16 cellular contexts compared by ENCODE assay signal in genomic region chr21:46289655-46290178, GRCh38. TPM values are rescaled to one million over a fixed set of nuclear protein-coding genes. Genes with fewer than 3 reads are reported as not detected.
DNase-seq lines count a peak whose midpoint lies in the region; ATAC-seq and TF ChIP-seq lines count a peak whose summit lies in the region.
"Had no signal": no experiment of that assay in that cellular context is flagged by ENCODE, and none has a peak within 500 bp of the region (broad histone marks: within the 10 kb centered on the region; RNA-seq: fewer than 3 reads in every experiment).

No MANE protein-coding gene starts in this region.

- H2AFZ ChIP-seq in IMR-90 (replicated peaks; ENCODE audit: low read length, poor library complexity): no peak overlapping the region
- no peak overlapping the region for H2AFZ ChIP-seq in mesenchymal stem cell (ENCODE audit: low read depth, low read length)
- H2AFZ ChIP-seq: PC-9 had no signal

- POLR2A ChIA-PET in IMR-90 (lab: Charles Lee; ENCODE audit: unreplicated experiment) (no interaction called here), WTC11 (lab: Charles Lee) (no interaction called here)

- CTCF ChIA-PET in IMR-90 (lab: Yijun Ruan, JAX) (no interaction called here), WTC11 (lab: Charles Lee) (no interaction called here)

- no peak overlapping the region for H2BK5ac ChIP-seq in IMR-90 (ENCODE audit: low read depth, low read length, poor library complexity, severe bottlenecking)
- H2BK5ac ChIP-seq in mesenchymal stem cell (ENCODE audit: low read depth, low read length, poor library complexity, severe bottlenecking): no peak overlapping the region

- no peak overlapping the region for H3K56ac ChIP-seq in IMR-90 (ENCODE audit: extremely low read depth, insufficient read depth, low read length)

- H4K91ac ChIP-seq in IMR-90 (ENCODE audit: insufficient read depth, low read depth, low read length) (no peak overlapping the region), mesenchymal stem cell (ENCODE audit: low read length) (no peak overlapping the region)

- H3K27me3 Mint-ChIP-seq in WTC11 (ENCODE audit: low read depth) (no peaks in the 10 kb centered on the region), neural crest cell (ENCODE audit: low read depth) (no peaks in the 10 kb centered on the region)

- H2BK20ac ChIP-seq in IMR-90 (ENCODE audit: low read depth, low read length): no peak overlapping the region

- intact Hi-C loops in IMR-90 (cut with micrococcal nuclease): loop anchor here (5.0 kb wide), 1 partner anchor 317 kb away; no protein-coding TSS in a partner anchor

- TF ChIP-seq CTCF in DOHH2 (IDR thresholded peaks at IDR 0.05; ENCODE audit: low read depth, low read length, poor library complexity, severe bottlenecking) (no peak), IMR-90 (conservative IDR thresholded peaks at IDR 0.05; ENCODE audit: low read depth, low read length) (no peak), WTC11 (IDR thresholded peaks at IDR 0.05) (no peak), neural crest cell (conservative IDR thresholded peaks at IDR 0.05) (no peak)

- H3K18ac ChIP-seq in IMR-90 (ENCODE audit: low read depth, low read length): no peak overlapping the region
- H3K18ac ChIP-seq in mesenchymal stem cell (ENCODE audit: low read depth in 1 of 2, low read length in 2 of 2): no peak overlapping the region

- H2BK15ac ChIP-seq in IMR-90 (ENCODE audit: low read depth, low read length) (no peak overlapping the region), mesenchymal stem cell (ENCODE audit: low read depth, poor library complexity, severe bottlenecking) (no peak overlapping the region)

- TF ChIP-seq RAD21 in IMR-90 (IDR thresholded peaks at IDR 0.05; ENCODE audit: low read length): no peak

- 38% methylated on average over 2 of the region's 6 CpGs; no CpG with 5 or more reads in 1 of the 2 experiments for WGBS in IMR-90 (ENCODE audit: extremely low coverage in 2 of 2, insufficient read length in 1 of 2), 2 experiments
- WGBS in mesenchymal stem cell: 78% methylated on average over 6 of the region's 6 CpGs

- H3K4me1 ChIP-seq in DOHH2 (ENCODE audit: control insufficient read depth, low read length) (peaks cover 30% of the 10 kb centered on the region), IMR-90 (ENCODE audit: control insufficient read depth, insufficient read depth, low read length) (peaks cover 6% of the 10 kb centered on the region), mesenchymal stem cell (ENCODE audit: control insufficient read depth, insufficient read depth, low read depth, low read length) (peaks cover 3% of the 10 kb centered on the region)

- H3K4me2 ChIP-seq in DOHH2 (ENCODE audit: low read length): peak overlapping the region; percentile 29; the same call in 1 of the 2 replicates
- H3K4me2 ChIP-seq in IMR-90 (ENCODE audit: low read depth, low read length): no peak overlapping the region
- H3K4me2 ChIP-seq in mesenchymal stem cell (ENCODE audit: low read length, poor library complexity, severe bottlenecking): no peak overlapping the region
- H3K4me2 ChIP-seq: PC-9 had no signal

- H3K4me3 Mint-ChIP-seq in WTC11 (no peak overlapping the region), neural crest cell (peak overlapping the region; percentile 25)
- H3K4me3 Mint-ChIP-seq: CD14-positive monocyte had no signal

- H3K27me3 ChIP-seq in DOHH2 (ENCODE audit: control insufficient read depth, low read length) (no peaks in the 10 kb centered on the region), IMR-90 (ENCODE audit: control insufficient read depth, insufficient read depth, low read length) (no peaks in the 10 kb centered on the region), mesenchymal stem cell (ENCODE audit: control insufficient read depth in 1 of 2, insufficient read depth in 1 of 2, low read length in 2 of 2) (no peaks in the 10 kb centered on the region)

- H3K4ac ChIP-seq in IMR-90 (ENCODE audit: low read depth, low read length): no peak overlapping the region
- peak overlapping the region in 1 of 2 experiments; percentile 49 for H3K4ac ChIP-seq in mesenchymal stem cell (ENCODE audit: low read depth in 1 of 2, low read length in 2 of 2)

- no peak overlapping the region for H2AK5ac ChIP-seq in IMR-90 (ENCODE audit: low read depth, low read length)
- no peak overlapping the region for H2AK5ac ChIP-seq in mesenchymal stem cell (ENCODE audit: low read length, severe bottlenecking)

- peaks cover 5% of the 10 kb centered on the region; the same call in 1 of the 2 replicates for H3F3A ChIP-seq in DOHH2 (ENCODE audit: control insufficient read depth, insufficient read depth)

- H3K9me3 Mint-ChIP-seq in WTC11: no peaks in the 10 kb centered on the region
- no peaks in the 10 kb centered on the region for H3K9me3 Mint-ChIP-seq in neural crest cell
- H3K9me3 Mint-ChIP-seq: H9 had no signal

- in situ Hi-C loops in IMR-90 (cut with MboI; ENCODE audit: low sequenced_read_pairs): no loop called here

- DNase-seq in IMR-90: no peak
- DNase-seq in WTC11 (ENCODE audit: low spot score): no peak
- DNase-seq in neural crest cell (ENCODE audit: low read depth, low spot score): no peak
- no peak for DNase-seq in activated CD4-positive, alpha-beta T cell treated with anti-CD3 and anti-CD28 coated beads, Interleukin-2, amount 50 U/mL, for 4 hours
- no peak for DNase-seq in mesenchymal stem cell
- DNase-seq: DMS 273 treated with DMSO at 0.1 percent for 48 hours, H9, NCI-H1436, NCI-H2029, NCI-H2171 treated with DMSO at 0.1 percent for 48 hours, NCI-H446 treated with DMSO at 0.1 percent for 48 hours, PC-9, T-helper 1 cell had no signal

- H3K79me1 ChIP-seq in IMR-90 (ENCODE audit: low read depth in 1 of 2, low read length in 2 of 2) (peaks cover 19 to 35% of the 10 kb centered on the region in 2 experiments), mesenchymal stem cell (replicated peaks; ENCODE audit: low read length, poor library complexity, severe bottlenecking) (peaks cover 13% of the 10 kb centered on the region)

- H3K36me3 ChIP-seq in DOHH2 (ENCODE audit: control insufficient read depth, low read length) (peaks cover 37% of the 10 kb centered on the region), IMR-90 (ENCODE audit: control insufficient read depth, insufficient read depth, low read length) (peaks cover 12% of the 10 kb centered on the region), mesenchymal stem cell (ENCODE audit: control insufficient read depth in 1 of 2, insufficient read depth in 2 of 2, low read depth in 1 of 2, low read length in 2 of 2) (peaks cover 10 to 24% of the 10 kb centered on the region in 2 experiments)

- H4K8ac ChIP-seq in IMR-90 (ENCODE audit: low read depth in 2 of 2, low read length in 2 of 2) (no peak overlapping the region), mesenchymal stem cell (ENCODE audit: low read length) (no peak overlapping the region)

- H3K4me3 ChIP-seq in DOHH2 (ENCODE audit: low read length) (no peak overlapping the region), IMR-90 (ENCODE audit: insufficient read depth, low read depth, low read length) (no peak overlapping the region), mesenchymal stem cell (ENCODE audit: insufficient read depth in 1 of 2, low read depth in 1 of 2, low read length in 2 of 2) (no peak overlapping the region)
- H3K4me3 ChIP-seq: PC-9 had no signal

- no peaks in the 10 kb centered on the region for H3K9me2 ChIP-seq in DOHH2 (replicated peaks; ENCODE audit: control insufficient read depth, low read length)

- peak overlapping the region; percentile 43 for H3K27ac Mint-ChIP-seq in WTC11
- H3K27ac Mint-ChIP-seq in neural crest cell (ENCODE audit: unreplicated experiment): no peak overlapping the region

- H3K27ac ChIP-seq in DOHH2 (ENCODE audit: low read depth, low read length) (no peak overlapping the region), IMR-90 (ENCODE audit: insufficient read depth, low read length) (no peak overlapping the region), mesenchymal stem cell (ENCODE audit: low read length, poor library complexity, severe bottlenecking) (no peak overlapping the region)
- H3K27ac ChIP-seq: PC-9 had no signal

- no TSS peak for BruUV-seq in IMR-90 (replicated peaks; lab: Mats Ljungman, UMichigan)

- H3K9me1 ChIP-seq in IMR-90 (ENCODE audit: insufficient read depth, low read length): peaks cover 3% of the 10 kb centered on the region; the same call in 1 of the 2 replicates

- H3K36me3 Mint-ChIP-seq in WTC11 (peaks cover 19% of the 10 kb centered on the region), neural crest cell (ENCODE audit: low read depth) (peaks cover 20% of the 10 kb centered on the region)

- H3K14ac ChIP-seq in IMR-90 (replicated peaks; ENCODE audit: low read depth, low read length) (no peak overlapping the region), mesenchymal stem cell (ENCODE audit: low read length in 2 of 2) (peak overlapping the region in 1 of 2 experiments; percentile 41)

- ATAC-seq in IMR-90 (ENCODE audit: low read depth) (no peak), WTC11 (no peak), HG03175 (IDR thresholded peaks at IDR 0.05; ENCODE audit: unreplicated experiment) (no peak)

- H2AK9ac ChIP-seq in IMR-90 (replicated peaks; ENCODE audit: low read depth, low read length, poor library complexity): no peak overlapping the region

- H2BK120ac ChIP-seq in IMR-90 (ENCODE audit: low read depth, low read length) (no peak overlapping the region), mesenchymal stem cell (ENCODE audit: low read depth, low read length) (no peak overlapping the region)

- H3K23ac ChIP-seq in IMR-90 (ENCODE audit: low read depth, low read length) (peak overlapping the region; percentile 1; the same call in 1 of the 2 replicates), mesenchymal stem cell (ENCODE audit: low read length in 2 of 2) (peak overlapping the region in 1 of 2 experiments; percentile 96)

- dilution Hi-C loops in IMR-90 (cut with HindIII; ENCODE audit: low sequenced_read_pairs, unreplicated experiment): no loop called here

- H3K9ac ChIP-seq in IMR-90 (ENCODE audit: low read depth, low read length): no peak overlapping the region
- no peak overlapping the region for H3K9ac ChIP-seq in mesenchymal stem cell (ENCODE audit: low read length)

- H4K20me1 ChIP-seq in DOHH2 (ENCODE audit: control insufficient read depth, insufficient read depth, low read depth, low read length): no peaks in the 10 kb centered on the region
- H4K20me1 ChIP-seq in IMR-90 (ENCODE audit: insufficient read depth, low read length): no peaks in the 10 kb centered on the region

- H3K9me3 ChIP-seq in DOHH2 (ENCODE audit: control insufficient read depth, insufficient read depth, low read length): no peaks in the 10 kb centered on the region; the same call in 1 of the 2 replicates
- no peaks in the 10 kb centered on the region for H3K9me3 ChIP-seq in IMR-90 (ENCODE audit: control insufficient read depth, insufficient read depth, low read length)
- H3K9me3 ChIP-seq in mesenchymal stem cell (ENCODE audit: control insufficient read depth, low read length): no peaks in the 10 kb centered on the region

- no peak for TF ChIP-seq POLR2A in IMR-90 (IDR thresholded peaks at IDR 0.05; ENCODE audit: low read depth, low read length)

- H3K4me1 Mint-ChIP-seq in WTC11: peaks cover 37% of the 10 kb centered on the region
- H3K4me1 Mint-ChIP-seq in neural crest cell: peaks cover 27% of the 10 kb centered on the region

- no peak overlapping the region for H4K5ac ChIP-seq in IMR-90 (ENCODE audit: low read depth, low read length)

- H3K79me2 ChIP-seq in DOHH2 (ENCODE audit: control insufficient read depth, low read length): peaks cover 48% of the 10 kb centered on the region

- H2BK12ac ChIP-seq in mesenchymal stem cell (ENCODE audit: low read length in 2 of 2): no peak overlapping the region

RNA-seq across cellular contexts. Expression of gene YBEY, which starts 3.6 kb away (rescaled TPM):
- total RNA-seq in IMR-90 (2012; rRNA removed): 5.9 and 7.8 TPM in 2 replicates
- 22.1 and 26.2 TPM in 2 replicates for polyA plus RNA-seq in IMR-90 (2012; rRNA removed)
- polyA plus RNA-seq in IMR-90 (2012; cell fraction: cytosol; rRNA removed): 8.8 and 10.5 TPM in 2 replicates
- 4.2 and 16.5 TPM in 2 replicates for polyA plus RNA-seq in IMR-90 (2012; cell fraction: nucleus; rRNA removed; ENCODE audit: low replicate concordance)
- 24.6 to 29.2 TPM (median 27.4 TPM) in 3 replicates for total RNA-seq in WTC11 (2021)
- total RNA-seq in neural crest cell: 23.0 and 23.1 TPM in 2 replicates
- polyA plus RNA-seq in mesenchymal stem cell (2013, experiment 1 of 2): 14.6 TPM
- polyA plus RNA-seq in mesenchymal stem cell (2013, experiment 2 of 2): 15.5 TPM

RNA-seq across cellular contexts. Expression of gene MCM3AP, which starts 4.3 kb away (rescaled TPM):
- 63.1 and 67.5 TPM in 2 replicates for total RNA-seq in IMR-90 (2012; rRNA removed)
- 40.3 and 46.5 TPM in 2 replicates for polyA plus RNA-seq in IMR-90 (2012; rRNA removed)
- 24.7 and 30.3 TPM in 2 replicates for polyA plus RNA-seq in IMR-90 (2012; cell fraction: cytosol; rRNA removed)
- 121 and 171 TPM in 2 replicates for polyA plus RNA-seq in IMR-90 (2012; cell fraction: nucleus; rRNA removed; ENCODE audit: low replicate concordance)
- total RNA-seq in WTC11 (2021): 136 to 167 TPM (median 136 TPM) in 3 replicates
- 142 and 153 TPM in 2 replicates for total RNA-seq in neural crest cell
- 33.7 TPM for polyA plus RNA-seq in mesenchymal stem cell (2013, experiment 1 of 2)
- 32.9 TPM for polyA plus RNA-seq in mesenchymal stem cell (2013, experiment 2 of 2)

RNA-seq across cellular contexts. Expression of gene C21orf58, which starts 34.0 kb away (rescaled TPM):
- total RNA-seq in IMR-90 (2012; rRNA removed): 2.5 and 2.7 TPM in 2 replicates
- 5.3 and 6.2 TPM in 2 replicates for polyA plus RNA-seq in IMR-90 (2012; rRNA removed)
- polyA plus RNA-seq in IMR-90 (2012; cell fraction: cytosol; rRNA removed): 2.8 and 3.1 TPM in 2 replicates
- 20.8 and 32.3 TPM in 2 replicates for polyA plus RNA-seq in IMR-90 (2012; cell fraction: nucleus; rRNA removed; ENCODE audit: low replicate concordance)
- total RNA-seq in WTC11 (2021): 31.5 to 35.1 TPM (median 32.7 TPM) in 3 replicates
- 61.0 and 61.5 TPM in 2 replicates for total RNA-seq in neural crest cell
- 2.0 TPM for polyA plus RNA-seq in mesenchymal stem cell (2013, experiment 1 of 2)
- 1.7 TPM for polyA plus RNA-seq in mesenchymal stem cell (2013, experiment 2 of 2)

RNA-seq across cellular contexts. Expression of gene PCNT, which starts 34.2 kb away (rescaled TPM):
- total RNA-seq in IMR-90 (2012; rRNA removed) (10.0 and 14.2 TPM in 2 replicates), WTC11 (2021) (40.6 to 46.4 TPM (median 41.0 TPM) in 3 replicates), neural crest cell (54.8 and 60.4 TPM in 2 replicates)
- polyA plus RNA-seq in IMR-90 (2012; rRNA removed): 19.4 and 19.5 TPM in 2 replicates
- polyA plus RNA-seq in IMR-90 (2012; cell fraction: cytosol; rRNA removed): 7.2 and 7.8 TPM in 2 replicates
- 49.9 and 70.7 TPM in 2 replicates for polyA plus RNA-seq in IMR-90 (2012; cell fraction: nucleus; rRNA removed; ENCODE audit: low replicate concordance)
- 6.7 TPM for polyA plus RNA-seq in mesenchymal stem cell (2013, experiment 1 of 2)
- 5.3 TPM for polyA plus RNA-seq in mesenchymal stem cell (2013, experiment 2 of 2)
